ENCODE assay signal across 1 cellular context in the genomic region with DNA sequence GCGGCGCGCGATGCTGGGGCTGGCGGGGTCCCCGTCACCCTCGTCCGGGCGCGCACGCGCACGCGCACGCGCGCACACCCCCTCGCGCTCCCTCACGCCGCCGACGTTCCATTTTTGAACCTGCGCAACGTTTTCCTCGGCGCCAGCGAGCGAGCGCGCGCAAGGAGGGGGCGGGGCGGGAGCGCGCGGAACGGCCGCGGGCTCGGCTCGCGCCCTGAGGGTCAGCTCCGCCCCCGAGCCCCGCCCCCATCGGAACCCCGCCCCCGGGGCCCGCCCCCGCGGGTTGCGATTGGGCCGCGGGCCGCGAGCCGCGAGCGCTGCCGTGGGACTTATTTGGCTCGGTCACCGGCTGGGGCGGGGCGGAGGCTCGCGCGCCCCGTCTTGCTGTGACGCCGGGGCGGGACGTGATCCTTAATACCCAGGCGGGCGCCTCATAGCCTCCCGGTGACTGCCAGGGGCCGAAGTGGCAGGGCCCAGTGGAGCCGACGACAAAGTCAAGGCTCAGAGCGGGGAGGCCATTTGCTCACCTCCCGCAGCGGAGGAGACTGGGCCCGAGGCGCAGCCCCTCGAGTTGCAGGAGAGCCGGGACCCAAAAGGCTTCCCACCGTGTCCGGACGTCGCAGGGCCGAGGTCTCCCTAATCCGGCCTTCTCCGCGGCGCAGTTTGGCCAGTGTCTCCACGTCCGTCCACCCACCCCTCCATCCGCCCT.
TF ChIP-seq lines count a peak whose summit lies in the region.

TSS of gene CBX7 (minus strand) at position 170 of the 709 bp plus-strand sequence. CDS start 236 bp downstream, outside the sequence.

TF ChIP-seq in GM12878, 131 proteins besides CTCF, POLR2A, EP300 and RAD21 (continued from another document and continues in another):
- no peak for TF ChIP-seq PKNOX1 (IDR thresholded peaks at IDR 0.05)
- no peak for TF ChIP-seq EED (IDR thresholded peaks at IDR 0.05; ENCODE audit: low read depth)
- no peak for TF ChIP-seq IRF5 (IDR thresholded peaks at IDR 0.05; ENCODE audit: borderline replicate concordance)
- TF ChIP-seq CEBPB (IDR thresholded peaks at IDR 0.05; ENCODE audit: borderline replicate concordance in 1 of 2, low read depth in 2 of 2, low read length in 2 of 2), result no peak
- TF ChIP-seq E2F4 (IDR thresholded peaks at IDR 0.05; ENCODE audit: low read depth, low read length), result peak; percentile 59
- TF ChIP-seq POLR2AphosphoS5 (IDR thresholded peaks at IDR 0.05; ENCODE audit: low read length), result peak; percentile 48; the same call in 1 of the 2 replicates
- no peak for TF ChIP-seq JUNB (IDR thresholded peaks at IDR 0.05)
- TF ChIP-seq CBFB (IDR thresholded peaks at IDR 0.05; ENCODE audit: low read depth), result no peak
- no peak for TF ChIP-seq PAX5 (IDR thresholded peaks at IDR 0.05; ENCODE audit: borderline replicate concordance, low read depth, low read length)
- no peak for TF ChIP-seq ATF2 (IDR thresholded peaks at IDR 0.05; ENCODE audit: low read length)
- TF ChIP-seq MTA3 (IDR thresholded peaks at IDR 0.05; ENCODE audit: borderline replicate concordance, low read length), result no peak
- TF ChIP-seq, protein P1, sequence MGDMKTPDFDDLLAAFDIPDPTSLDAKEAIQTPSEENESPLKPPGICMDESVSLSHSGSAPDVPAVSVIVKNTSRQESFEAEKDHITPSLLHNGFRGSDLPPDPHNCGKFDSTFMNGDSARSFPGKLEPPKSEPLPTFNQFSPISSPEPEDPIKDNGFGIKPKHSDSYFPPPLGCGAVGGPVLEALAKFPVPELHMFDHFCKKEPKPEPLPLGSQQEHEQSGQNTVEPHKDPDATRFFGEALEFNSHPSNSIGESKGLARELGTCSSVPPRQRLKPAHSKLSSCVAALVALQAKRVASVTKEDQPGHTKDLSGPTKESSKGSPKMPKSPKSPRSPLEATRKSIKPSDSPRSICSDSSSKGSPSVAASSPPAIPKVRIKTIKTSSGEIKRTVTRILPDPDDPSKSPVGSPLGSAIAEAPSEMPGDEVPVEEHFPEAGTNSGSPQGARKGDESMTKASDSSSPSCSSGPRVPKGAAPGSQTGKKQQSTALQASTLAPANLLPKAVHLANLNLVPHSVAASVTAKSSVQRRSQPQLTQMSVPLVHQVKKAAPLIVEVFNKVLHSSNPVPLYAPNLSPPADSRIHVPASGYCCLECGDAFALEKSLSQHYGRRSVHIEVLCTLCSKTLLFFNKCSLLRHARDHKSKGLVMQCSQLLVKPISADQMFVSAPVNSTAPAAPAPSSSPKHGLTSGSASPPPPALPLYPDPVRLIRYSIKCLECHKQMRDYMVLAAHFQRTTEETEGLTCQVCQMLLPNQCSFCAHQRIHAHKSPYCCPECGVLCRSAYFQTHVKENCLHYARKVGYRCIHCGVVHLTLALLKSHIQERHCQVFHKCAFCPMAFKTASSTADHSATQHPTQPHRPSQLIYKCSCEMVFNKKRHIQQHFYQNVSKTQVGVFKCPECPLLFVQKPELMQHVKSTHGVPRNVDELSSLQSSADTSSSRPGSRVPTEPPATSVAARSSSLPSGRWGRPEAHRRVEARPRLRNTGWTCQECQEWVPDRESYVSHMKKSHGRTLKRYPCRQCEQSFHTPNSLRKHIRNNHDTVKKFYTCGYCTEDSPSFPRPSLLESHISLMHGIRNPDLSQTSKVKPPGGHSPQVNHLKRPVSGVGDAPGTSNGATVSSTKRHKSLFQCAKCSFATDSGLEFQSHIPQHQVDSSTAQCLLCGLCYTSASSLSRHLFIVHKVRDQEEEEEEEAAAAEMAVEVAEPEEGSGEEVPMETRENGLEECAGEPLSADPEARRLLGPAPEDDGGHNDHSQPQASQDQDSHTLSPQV (IDR thresholded peaks at IDR 0.05), result no peak
- no peak for TF ChIP-seq NFYA (IDR thresholded peaks at IDR 0.05; ENCODE audit: borderline replicate concordance, low read depth, low read length)
- 0 out of 3 replicates have a peak, but pooled peaks have one; percentile 14 for TF ChIP-seq POU2F2 (IDR thresholded peaks at IDR 0.05; ENCODE audit: borderline replicate concordance, low read depth, low read length)
- TF ChIP-seq MXI1 (IDR thresholded peaks at IDR 0.05; ENCODE audit: low read depth, low read length), result peak; percentile 97
- no peak for TF ChIP-seq HSF1 (IDR thresholded peaks at IDR 0.05; ENCODE audit: low read depth, low read length)
- no peak for TF ChIP-seq BCLAF1 (IDR thresholded peaks at IDR 0.05)
- no peak for TF ChIP-seq RELA (IDR thresholded peaks at IDR 0.05; ENCODE audit: borderline replicate concordance, partially characterized antibody)
- no peak for TF ChIP-seq KLF5 (IDR thresholded peaks at IDR 0.05; ENCODE audit: partially characterized antibody)
- no peak for TF ChIP-seq TCF12 (IDR thresholded peaks at IDR 0.05; ENCODE audit: low read depth, low read length)
- TF ChIP-seq SMC3 (IDR thresholded peaks at IDR 0.05; ENCODE audit: borderline replicate concordance, low read length), result no peak
- TF ChIP-seq SMAD5 (IDR thresholded peaks at IDR 0.05; ENCODE audit: low read depth), result no peak
- TF ChIP-seq RFX5 (IDR thresholded peaks at IDR 0.05; ENCODE audit: low read depth, low read length), result no peak
- peak; percentile 29; the same call in 1 of the 2 replicates for TF ChIP-seq SREBF2 (IDR thresholded peaks at IDR 0.05; ENCODE audit: low read length)
- no peak for TF ChIP-seq SUPT20H (IDR thresholded peaks at IDR 0.05; ENCODE audit: borderline replicate concordance, control insufficient read depth, low read depth, low read length)
- TF ChIP-seq SP1 (IDR thresholded peaks at IDR 0.05; ENCODE audit: low read depth, low read length), result no peak
- TF ChIP-seq, protein P2, sequence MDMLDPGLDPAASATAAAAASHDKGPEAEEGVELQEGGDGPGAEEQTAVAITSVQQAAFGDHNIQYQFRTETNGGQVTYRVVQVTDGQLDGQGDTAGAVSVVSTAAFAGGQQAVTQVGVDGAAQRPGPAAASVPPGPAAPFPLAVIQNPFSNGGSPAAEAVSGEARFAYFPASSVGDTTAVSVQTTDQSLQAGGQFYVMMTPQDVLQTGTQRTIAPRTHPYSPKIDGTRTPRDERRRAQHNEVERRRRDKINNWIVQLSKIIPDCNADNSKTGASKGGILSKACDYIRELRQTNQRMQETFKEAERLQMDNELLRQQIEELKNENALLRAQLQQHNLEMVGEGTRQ (IDR thresholded peaks at IDR 0.05; ENCODE audit: borderline replicate concordance, low read depth, low read length), result no peak
- TF ChIP-seq SREBF1 (IDR thresholded peaks at IDR 0.05; ENCODE audit: low read length), result no peak
- TF ChIP-seq FOS (IDR thresholded peaks at IDR 0.05; ENCODE audit: borderline replicate concordance, extremely low read depth, insufficient read length), result no peak
- TF ChIP-seq REST (IDR thresholded peaks at IDR 0.05; ENCODE audit: low read depth, low read length), result no peak
- no peak for TF ChIP-seq CHD4 (IDR thresholded peaks at IDR 0.05)
- no peak for TF ChIP-seq WRNIP1 (IDR thresholded peaks at IDR 0.05; ENCODE audit: borderline replicate concordance, low read depth, low read length)
